Comparison of ENCODE assay signal across 10 cellular contexts in the genomic region with DNA sequence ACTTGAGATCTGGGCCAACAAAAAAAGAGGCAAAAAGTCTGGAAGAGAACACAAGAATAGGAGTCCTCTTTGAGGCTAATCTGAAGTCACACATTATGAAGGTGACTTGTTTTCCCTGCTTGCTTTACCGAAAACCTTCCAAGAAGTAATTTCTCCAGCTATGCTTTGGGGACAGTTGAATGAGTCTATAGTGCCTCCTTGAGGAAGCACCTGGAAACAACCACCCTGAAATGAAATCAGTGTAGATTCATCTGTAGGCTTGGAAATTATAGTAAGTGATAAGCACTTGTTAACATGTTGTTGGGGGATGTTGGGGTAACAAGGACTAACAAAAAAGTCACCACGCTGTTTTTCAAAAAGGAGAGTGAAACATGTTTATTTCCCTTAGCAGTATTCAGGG. TPM values are rescaled to one million over a fixed set of nuclear protein-coding genes. Genes with fewer than 3 reads are reported as not detected.
DNase-seq lines count a peak whose midpoint lies in the region; ATAC-seq and TF ChIP-seq lines count a peak whose summit lies in the region.
"Had no signal": no experiment of that assay in that cellular context is flagged by ENCODE, and none has a peak within 500 bp of the region (broad histone marks: within the 10 kb centered on the region; RNA-seq: fewer than 3 reads in every experiment).

No MANE protein-coding gene starts in this region.

- peak overlapping the region; percentile 72 for H2AFZ ChIP-seq in ACC112 (ENCODE audit: low read length, unreplicated experiment)

- H3K4me3 ChIP-seq in ACC112 (ENCODE audit: low read depth, low read length) (0 out of 2 replicates have a peak overlapping the region, but pooled peaks have one; percentile 4), GM12875 (ENCODE audit: low read depth, low read length) (no peak overlapping the region), fibroblast of villous mesenchyme (ENCODE audit: low read depth, low read length) (no peak overlapping the region)
- H3K4me3 ChIP-seq: SJSA1 had no signal

- H3K27me3 ChIP-seq in ACC112 (ENCODE audit: insufficient read depth, low read length): no peaks in the 10 kb centered on the region
- H3K27me3 ChIP-seq: SJSA1 had no signal

- ATAC-seq in GM19328 (IDR thresholded peaks at IDR 0.05; ENCODE audit: unreplicated experiment) (no peak), HG02588 (IDR thresholded peaks at IDR 0.05; ENCODE audit: unreplicated experiment) (no peak)

- TF ChIP-seq CTCF in GM12875 (IDR thresholded peaks at IDR 0.05; ENCODE audit: borderline replicate concordance, insufficient read depth, low read depth, low read length) (peak; percentile 48; the same call in 1 of the 2 replicates), fibroblast of villous mesenchyme (IDR thresholded peaks at IDR 0.05; ENCODE audit: insufficient read depth, low read depth, low read length) (peak; percentile 52)

- H3K79me2 ChIP-seq in ACC112 (ENCODE audit: control insufficient read depth, insufficient read depth, low read length, unreplicated experiment): no peaks in the 10 kb centered on the region

- H3K36me3 ChIP-seq in ACC112 (ENCODE audit: insufficient read depth, low read length): no peaks in the 10 kb centered on the region
- H3K36me3 ChIP-seq: SJSA1 had no signal

- H3K4me1 ChIP-seq in ACC112 (ENCODE audit: control insufficient read depth, insufficient read depth, low read length, unreplicated experiment): peaks cover 45% of the 10 kb centered on the region

- DNase-seq in SHP77 treated with DMSO at 0.1 percent for 48 hours (lab: John Stamatoyannopoulos, UW) (peak; percentile 12), fibroblast of villous mesenchyme (ENCODE audit: low read depth) (peak; percentile 26), hippocampal formation (lab: John Stamatoyannopoulos, UW) (no peak), mucosa of gallbladder (ENCODE audit: low spot score) (no peak)

- peak overlapping the region; percentile 92 for H3K27ac ChIP-seq in ACC112 (ENCODE audit: low read depth, low read length)
- H3K27ac ChIP-seq: SJSA1 had no signal

RNA-seq across cellular contexts. Expression of gene RPTN, which starts 23.4 kb away (rescaled TPM):
- total RNA-seq in fibroblast of villous mesenchyme: not detected in 2 replicates
- not detected for total RNA-seq in mucosa of gallbladder
- total RNA-seq: left lobe of liver, SJSA1 had no signal

RNA-seq across cellular contexts. Expression of gene HRNR, which starts 41.6 kb away (rescaled TPM):
- total RNA-seq in fibroblast of villous mesenchyme: not detected in 2 replicates
- total RNA-seq in mucosa of gallbladder: not detected
- total RNA-seq: left lobe of liver had no signal

Comparison
In these comparisons a context has a peak if more than half of its experiments do, and no peak if none do; other contexts are left out.
1. DNase-seq: peak in SHP77 treated with DMSO at 0.1 percent for 48 hours (single experiment) and fibroblast of villous mesenchyme (single experiment); none in hippocampal formation (0 of 2) and mucosa of gallbladder (single experiment).